ENCODE assay signal across 15 cellular contexts in genomic region chr6:36050305-36050704, GRCh38. TPM values are rescaled to one million over a fixed set of nuclear protein-coding genes. Genes with fewer than 3 reads are reported as not detected.
"Had no signal": no experiment of that assay in that cellular context is flagged by ENCODE, and none has a peak within 500 bp of the region (broad histone marks: within the 10 kb centered on the region; RNA-seq: fewer than 3 reads in every experiment).

No MANE protein-coding gene starts in this region.

- H3K36me3 ChIP-seq: prostate gland had no signal

- H3K27ac ChIP-seq: adrenal gland, foreskin keratinocyte, prostate gland, suprapubic skin had no signal

- H3K4me2 ChIP-seq: smooth muscle cell had no signal

- H3K4me3 ChIP-seq: adrenal gland, prostate gland, smooth muscle cell, suprapubic skin had no signal

- DNase-seq: activated CD4-positive, CD25-positive, alpha-beta regulatory T cell; activated naive CD4-positive, alpha-beta T cell treated with Interleukin-2 at 50 U/mL for 16 hours; adrenal gland; foreskin keratinocyte; glutamatergic neuron; mesendoderm; right cardiac atrium; stimulated activated naive CD8-positive, alpha-beta T cell treated with anti-CD3 and anti-CD28 coated beads, Interleukin-15, Interleukin-2, amounts not matched to agents 100 U/mL and 50 U/mL, for 24 hours had no signal

- H3K27ac Mint-ChIP-seq: activated T-helper 17 cell treated with anti-CD3 and anti-CD28 coated beads, Interleukin-2, amount 50 U/mL, for 72 hours; nephron; type B pancreatic cell had no signal

- H3K9me3 ChIP-seq: adrenal gland, prostate gland, suprapubic skin had no signal

- H3K27me3 Mint-ChIP-seq: activated T-helper 17 cell treated with anti-CD3 and anti-CD28 coated beads, Interleukin-2, amount 50 U/mL, for 72 hours; type B pancreatic cell had no signal

- H3K9me3 Mint-ChIP-seq: activated T-helper 17 cell treated with anti-CD3 and anti-CD28 coated beads, Interleukin-2, amount 50 U/mL, for 72 hours; nephron; type B pancreatic cell had no signal

- H3K4me1 Mint-ChIP-seq: nephron had no signal

- H3K4me1 ChIP-seq: prostate gland had no signal

- ATAC-seq: activated T-helper 17 cell treated with anti-CD3 and anti-CD28 coated beads, Interleukin-2, amount 50 U/mL, for 72 hours; foreskin keratinocyte; right cardiac atrium; stimulated activated naive CD8-positive, alpha-beta T cell treated with anti-CD3 and anti-CD28 coated beads, Interleukin-15, Interleukin-2, amounts not matched to agents 100 U/mL and 50 U/mL, for 24 hours had no signal

- H3K4me3 Mint-ChIP-seq: activated T-helper 17 cell treated with anti-CD3 and anti-CD28 coated beads, Interleukin-2, amount 50 U/mL, for 72 hours; nephron; type B pancreatic cell had no signal

- H3K27me3 ChIP-seq: adrenal gland, foreskin keratinocyte, suprapubic skin had no signal

RNA-seq across cellular contexts. Expression of gene SLC26A8, which starts 25.9 kb away (rescaled TPM):
- total RNA-seq: activated T-helper 17 cell treated with anti-CD3 and anti-CD28 coated beads, Interleukin-2, amount 50 U/mL, for 72 hours; foreskin keratinocyte; smooth muscle cell; suprapubic skin; T-helper 2 cell treated with Interferon-gamma antibody and Interleukin-4, amounts not matched to agents 100 ng/mL and 5 ng/mL, for 36 hours had no signal
